Comparison of ENCODE assay signal across 11 cellular contexts in the genomic region with DNA sequence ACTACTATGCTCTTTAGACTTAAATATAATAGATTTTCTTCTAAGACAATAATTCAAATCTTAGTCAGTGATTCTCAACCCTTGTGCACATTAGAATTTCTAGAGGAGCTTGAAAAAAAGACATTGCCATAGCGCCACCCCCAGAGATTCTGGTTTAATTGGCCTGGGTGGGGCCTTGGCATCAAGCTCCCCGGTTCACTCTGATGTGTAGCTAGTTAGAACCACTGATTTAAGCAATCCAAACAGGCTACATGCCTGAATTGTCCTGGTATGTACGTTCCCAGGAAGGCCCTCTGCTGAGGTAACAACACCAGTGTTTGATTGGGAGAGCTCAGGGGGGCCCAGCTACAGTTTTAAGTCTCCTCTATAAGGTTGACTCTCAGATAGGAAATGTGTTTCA. TPM values are rescaled to one million over a fixed set of nuclear protein-coding genes. Genes with fewer than 3 reads are reported as not detected.
DNase-seq lines count a peak whose midpoint lies in the region; ATAC-seq, FAIRE-seq and TF ChIP-seq lines count a peak whose summit lies in the region.
"Had no signal": no experiment of that assay in that cellular context is flagged by ENCODE, and none has a peak within 500 bp of the region (broad histone marks: within the 10 kb centered on the region; RNA-seq: fewer than 3 reads in every experiment).

No MANE protein-coding gene starts in this region.

- H3K27ac Mint-ChIP-seq in MCF 10A (ENCODE audit: low read depth, unreplicated experiment), result no peak overlapping the region
- H3K27ac Mint-ChIP-seq in T-helper 17 cell, result peak overlapping the region; percentile 95
- peak overlapping the region; percentile 98 for H3K27ac Mint-ChIP-seq in type B pancreatic cell

- no peak for ATAC-seq in T-helper 17 cell
- ATAC-seq in upper lobe of left lung (ENCODE audit: low FRiP score in 2 of 2), result no peak
- no peak for ATAC-seq in mucosa of descending colon

- BruUV-seq in MCF 10A (replicated peaks; lab: Mats Ljungman, UMichigan), result no TSS peak

- H3K4me3 ChIP-seq in breast epithelium (no peak overlapping the region), keratinocyte (ENCODE audit: control insufficient read depth in 2 of 3, extremely low read depth in 1 of 3, insufficient read depth in 2 of 3, low read depth in 1 of 3, low read length in 3 of 3) (peak overlapping the region in 2 of 3 experiments; percentile 6 to 37), upper lobe of left lung (no peak overlapping the region), mucosa of descending colon (no peak overlapping the region)

- CTCF ChIA-PET in MCF 10A (lab: Yijun Ruan, JAX), result interaction anchor here (0.7 to 3.8 kb wide), 7 partner anchors 21 to 353 kb away, joined by 3 to 16 read pairs (median 3); partner anchors contain the start of gene COMMD8

- no peak overlapping the region for H3K4me3 Mint-ChIP-seq in MCF 10A (ENCODE audit: unreplicated experiment)
- no peak overlapping the region for H3K4me3 Mint-ChIP-seq in T-helper 17 cell
- H3K4me3 Mint-ChIP-seq in type B pancreatic cell, result peak overlapping the region; percentile 74

- no peaks in the 10 kb centered on the region for H3K9me3 ChIP-seq in breast epithelium
- H3K9me3 ChIP-seq in T-helper 17 cell (ENCODE audit: control insufficient read depth, low read length, poor library complexity, severe bottlenecking), result no peaks in the 10 kb centered on the region
- no peaks in the 10 kb centered on the region for H3K9me3 ChIP-seq in keratinocyte (ENCODE audit: control insufficient read depth, low read depth, low read length)
- H3K9me3 ChIP-seq in upper lobe of left lung, result no peaks in the 10 kb centered on the region
- H3K9me3 ChIP-seq in mucosa of descending colon, result no peaks in the 10 kb centered on the region

- no peaks in the 10 kb centered on the region for H3K27me3 Mint-ChIP-seq in MCF 10A (ENCODE audit: insufficient read depth, unreplicated experiment)
- peaks cover 6% of the 10 kb centered on the region for H3K27me3 Mint-ChIP-seq in T-helper 17 cell
- H3K27me3 Mint-ChIP-seq in type B pancreatic cell, result no peaks in the 10 kb centered on the region

- no peak for TF ChIP-seq CTCF in breast epithelium (IDR thresholded peaks at IDR 0.05)
- no peak for TF ChIP-seq CTCF in MCF 10A (IDR thresholded peaks at IDR 0.05; ENCODE audit: unreplicated experiment)
- TF ChIP-seq CTCF in keratinocyte (optimal IDR thresholded peaks at IDR 0.05 in 1 of 3, IDR thresholded peaks at IDR 0.05 in 1 of 3, conservative IDR thresholded peaks at IDR 0.05 in 1 of 3; ENCODE audit: extremely low read depth in 1 of 3, insufficient read depth in 2 of 3, low read length in 3 of 3), result peak in 2 of 3 experiments; percentile 10 to 27
- no peak for TF ChIP-seq CTCF in type B pancreatic cell (conservative IDR thresholded peaks at IDR 0.05)
- TF ChIP-seq CTCF in upper lobe of left lung (IDR thresholded peaks at IDR 0.05), result no peak
- no peak for TF ChIP-seq CTCF in mucosa of descending colon (IDR thresholded peaks at IDR 0.05)

- peaks cover 23% of the 10 kb centered on the region for H3K79me2 ChIP-seq in keratinocyte (ENCODE audit: control insufficient read depth, insufficient read depth, low read length)

- no peaks in the 10 kb centered on the region for H3K27me3 ChIP-seq in breast epithelium
- H3K27me3 ChIP-seq in keratinocyte (ENCODE audit: control insufficient read depth, extremely low read depth, insufficient read depth, low read length), result no peaks in the 10 kb centered on the region
- no peaks in the 10 kb centered on the region for H3K27me3 ChIP-seq in upper lobe of left lung

- TF ChIP-seq EP300 in upper lobe of left lung (IDR thresholded peaks at IDR 0.05), result no peak

- H3K4me1 ChIP-seq in breast epithelium (no peaks in the 10 kb centered on the region), keratinocyte (ENCODE audit: control insufficient read depth, extremely low read depth, insufficient read depth, low read length) (peaks cover 40% of the 10 kb centered on the region), upper lobe of left lung (peaks cover 5 to 19% (median 13%) of the 10 kb centered on the region in 4 donors), mucosa of descending colon (ENCODE audit: low read depth) (peaks cover 7% of the 10 kb centered on the region)

- H3K4me1 Mint-ChIP-seq in MCF 10A (ENCODE audit: insufficient read depth, unreplicated experiment) (peaks cover 12% of the 10 kb centered on the region), T-helper 17 cell (peaks cover 17% of the 10 kb centered on the region), type B pancreatic cell (ENCODE audit: unreplicated experiment) (peaks cover 16% of the 10 kb centered on the region)

- POLR2A ChIA-PET in MCF 10A (lab: Yijun Ruan, JAX), result interaction anchor here (0.9 to 2.9 kb wide), 4 partner anchors 15 to 84 kb away, joined by 3 to 50 read pairs (median 8); partner anchors contain the start of gene COMMD8

- no peaks in the 10 kb centered on the region for H4K20me1 ChIP-seq in keratinocyte (ENCODE audit: control insufficient read depth, extremely low read depth, insufficient read depth, low read length)

- no peaks in the 10 kb centered on the region for H3K9me1 ChIP-seq in keratinocyte (ENCODE audit: control insufficient read depth, extremely low read depth, insufficient read depth, low read length)

- peak overlapping the region; percentile 54 for H3K9ac ChIP-seq in keratinocyte (ENCODE audit: control insufficient read depth, extremely low read depth, insufficient read depth, low read length)

- no peaks in the 10 kb centered on the region for H3K36me3 ChIP-seq in breast epithelium
- no peaks in the 10 kb centered on the region for H3K36me3 ChIP-seq in keratinocyte (ENCODE audit: control insufficient read depth in 2 of 2, extremely low read depth in 1 of 2, insufficient read depth in 2 of 2, low read length in 2 of 2)
- H3K36me3 ChIP-seq in upper lobe of left lung, result no peaks in the 10 kb centered on the region
- H3K36me3 ChIP-seq in mucosa of descending colon (ENCODE audit: low read depth), result no peaks in the 10 kb centered on the region

- no peak for FAIRE-seq in keratinocyte (lab: Jason Lieb, UNC)

- intact Hi-C loops in breast epithelium (cut with DNase I; ENCODE audit: low total_unique reads), result no loop called here
- intact Hi-C loops in MCF 10A (cut with micrococcal nuclease), result no loop called here
- intact Hi-C loops in mucosa of descending colon (cut with DNase I, micrococcal nuclease), result no loop called here

- H3K4me2 ChIP-seq in keratinocyte (ENCODE audit: control insufficient read depth, extremely low read depth, insufficient read depth, low read depth, low read length), result peak overlapping the region; percentile 91

- H3K9me3 Mint-ChIP-seq in MCF 10A (ENCODE audit: unreplicated experiment) (no peaks in the 10 kb centered on the region), type B pancreatic cell (no peaks in the 10 kb centered on the region)
- H3K9me3 Mint-ChIP-seq: activated CD4-positive, alpha-beta memory T cell treated with anti-CD3 and anti-CD28 coated beads, Interleukin-2, amount 10 ng/mL, durations not matched to agents 7 days and 5 days had no signal

- H3K27ac ChIP-seq in breast epithelium (peak overlapping the region; percentile 91), keratinocyte (ENCODE audit: control insufficient read depth, insufficient read depth, low read length) (peak overlapping the region; percentile 98), upper lobe of left lung (peak overlapping the region in 2 of 4 donors; percentile 92 to 93)

- H3K36me3 Mint-ChIP-seq in MCF 10A (ENCODE audit: insufficient read depth, unreplicated experiment) (no peaks in the 10 kb centered on the region), T-helper 17 cell (ENCODE audit: low read depth) (peaks cover 4% of the 10 kb centered on the region), type B pancreatic cell (no peaks in the 10 kb centered on the region)

- WGBS in upper lobe of left lung, 2 donors, result 81 to 90% methylated on average over 3 of the region's 3 CpGs

- TF ChIP-seq POLR2A in breast epithelium (IDR thresholded peaks at IDR 0.05), result no peak
- TF ChIP-seq POLR2A in upper lobe of left lung (IDR thresholded peaks at IDR 0.05), result no peak

- H2AFZ ChIP-seq in keratinocyte (ENCODE audit: control insufficient read depth, low read length), result peak overlapping the region; percentile 36

- dilution Hi-C loops in keratinocyte (cut with MboI; ENCODE audit: extremely low pct_ligation_motif_present, low sequenced_read_pairs), result no loop called here

- DNase-seq in breast epithelium (ENCODE audit: low spot score in 2 of 2), result no peak
- DNase-seq in MCF 10A (ENCODE audit: unreplicated experiment), result no peak
- no peak for DNase-seq in T-helper 17 cell
- DNase-seq in keratinocyte (ENCODE audit: low read depth, low spot score), result no peak
- no peak for DNase-seq in type B pancreatic cell (ENCODE audit: extremely low spot score, unreplicated experiment)
- no peak for DNase-seq in upper lobe of left lung
- DNase-seq in mucosa of descending colon, result no peak
- no peak for DNase-seq in activated CD4-positive, alpha-beta T cell treated with anti-CD3 and anti-CD28 coated beads for 4 hours
- DNase-seq: ACHN; activated CD4-positive, alpha-beta memory T cell treated with anti-CD3 and anti-CD28 coated beads, Interleukin-2, amount 10 ng/mL, durations not matched to agents 7 days and 5 days; NCI-H1436 had no signal

RNA-seq across cellular contexts. Expression of gene ATP10D, which starts 1.4 kb away (rescaled TPM):
- total RNA-seq in breast epithelium (10 to 100 TPM; 13.3 to 26.2 (median 15.7) TPM), MCF 10A (2022) (16.2 and 16.9 TPM in 2 replicates), T-helper 17 cell (1 to 10 TPM; 1.7 to 4.1 TPM), type B pancreatic cell (ENCODE audit: low replicate concordance) (17.1 and 33.5 TPM in 2 replicates), upper lobe of left lung (10 to 100 TPM; 13.7 to 27.6 (median 22.1) TPM), mucosa of descending colon (10 to 100 TPM in 2 of 3 donors, 1 to 10 TPM in 1; 9.9 to 24.9 (median 11.4) TPM)
- 51.2 to 116 TPM (median 97.3 TPM) in 3 replicates for polyA plus RNA-seq in keratinocyte
- polyA plus RNA-seq in keratinocyte (2011; ENCODE audit: low read depth), result 24.5 TPM
- polyA plus RNA-seq in keratinocyte (2011; cell fraction: cytosol; rRNA removed), result 14.4 and 34.5 TPM in 2 replicates
- 136 and 160 TPM in 2 replicates for polyA plus RNA-seq in keratinocyte (2011; cell fraction: nucleus; rRNA removed)
- 25.1 and 46.8 TPM in 2 replicates for polyA plus RNA-seq in keratinocyte (2012; ENCODE audit: low replicate concordance)
- polyA minus RNA-seq in keratinocyte, result 274 to 455 TPM (median 398 TPM) in 3 replicates
- 33.2 TPM for polyA minus RNA-seq in keratinocyte (2011; cell fraction: cytosol; rRNA and poly(A)+ RNA removed)
- polyA minus RNA-seq in keratinocyte (2011; cell fraction: nucleus; rRNA and poly(A)+ RNA removed), result 171 and 369 TPM in 2 replicates

RNA-seq across cellular contexts. Expression of gene COMMD8, which starts 20.2 kb away (rescaled TPM):
- total RNA-seq in breast epithelium (10 to 100 TPM; 11.8 to 12.8 (median 12.3) TPM), MCF 10A (2022) (21.1 and 21.3 TPM in 2 replicates), T-helper 17 cell (10 to 100 TPM in 1 of 2 donors, 1 to 10 TPM in 1; 9.9 to 10.1 TPM), type B pancreatic cell (ENCODE audit: low replicate concordance) (12.2 and 12.8 TPM in 2 replicates), upper lobe of left lung (10 to 100 TPM in 5 of 6 donors, 1 to 10 TPM in 1; 6.3 to 17.2 (median 15.3) TPM), mucosa of descending colon (10 to 100 TPM; 11.3 to 16.4 (median 14.5) TPM)
- 19.0 to 38.6 TPM (median 20.5 TPM) in 3 replicates for polyA plus RNA-seq in keratinocyte
- polyA plus RNA-seq in keratinocyte (2011; ENCODE audit: low read depth), result 7.6 TPM
- 18.2 and 36.4 TPM in 2 replicates for polyA plus RNA-seq in keratinocyte (2011; cell fraction: cytosol; rRNA removed)
- 6.9 and 13.2 TPM in 2 replicates for polyA plus RNA-seq in keratinocyte (2011; cell fraction: nucleus; rRNA removed)
- polyA plus RNA-seq in keratinocyte (2012; ENCODE audit: low replicate concordance), result 17.2 and 24.5 TPM in 2 replicates
- 2.5 to 8.8 TPM in 2 of 3 replicates, not detected in the other for polyA minus RNA-seq in keratinocyte
- polyA minus RNA-seq in keratinocyte (2011; cell fraction: cytosol; rRNA and poly(A)+ RNA removed), result 7.1 TPM
- 2.8 and 3.2 TPM in 2 replicates for polyA minus RNA-seq in keratinocyte (2011; cell fraction: nucleus; rRNA and poly(A)+ RNA removed)

Comparison
In these comparisons a context has a peak if more than half of its experiments do, and no peak if none do; other contexts are left out.
1. H3K4me3 ChIP-seq: peak in keratinocyte (2 of 3); none in breast epithelium (0 of 3), upper lobe of left lung (0 of 4) and mucosa of descending colon (single experiment).
2. CTCF ChIP-seq: peak in keratinocyte (2 of 3); none in breast epithelium (0 of 3), MCF 10A (single experiment), type B pancreatic cell (single experiment), upper lobe of left lung (0 of 6) and mucosa of descending colon (single experiment).